1 cellular context compared by ENCODE assay signal in genomic region chr3:125191730-125192129, GRCh38.
TF ChIP-seq lines count a peak whose summit lies in the region.

No MANE protein-coding gene starts in this region.

TF ChIP-seq in SK-N-SH, 30 proteins besides CTCF, POLR2A, EP300 and RAD21 (continued from another document):
- TF ChIP-seq, protein P1, sequence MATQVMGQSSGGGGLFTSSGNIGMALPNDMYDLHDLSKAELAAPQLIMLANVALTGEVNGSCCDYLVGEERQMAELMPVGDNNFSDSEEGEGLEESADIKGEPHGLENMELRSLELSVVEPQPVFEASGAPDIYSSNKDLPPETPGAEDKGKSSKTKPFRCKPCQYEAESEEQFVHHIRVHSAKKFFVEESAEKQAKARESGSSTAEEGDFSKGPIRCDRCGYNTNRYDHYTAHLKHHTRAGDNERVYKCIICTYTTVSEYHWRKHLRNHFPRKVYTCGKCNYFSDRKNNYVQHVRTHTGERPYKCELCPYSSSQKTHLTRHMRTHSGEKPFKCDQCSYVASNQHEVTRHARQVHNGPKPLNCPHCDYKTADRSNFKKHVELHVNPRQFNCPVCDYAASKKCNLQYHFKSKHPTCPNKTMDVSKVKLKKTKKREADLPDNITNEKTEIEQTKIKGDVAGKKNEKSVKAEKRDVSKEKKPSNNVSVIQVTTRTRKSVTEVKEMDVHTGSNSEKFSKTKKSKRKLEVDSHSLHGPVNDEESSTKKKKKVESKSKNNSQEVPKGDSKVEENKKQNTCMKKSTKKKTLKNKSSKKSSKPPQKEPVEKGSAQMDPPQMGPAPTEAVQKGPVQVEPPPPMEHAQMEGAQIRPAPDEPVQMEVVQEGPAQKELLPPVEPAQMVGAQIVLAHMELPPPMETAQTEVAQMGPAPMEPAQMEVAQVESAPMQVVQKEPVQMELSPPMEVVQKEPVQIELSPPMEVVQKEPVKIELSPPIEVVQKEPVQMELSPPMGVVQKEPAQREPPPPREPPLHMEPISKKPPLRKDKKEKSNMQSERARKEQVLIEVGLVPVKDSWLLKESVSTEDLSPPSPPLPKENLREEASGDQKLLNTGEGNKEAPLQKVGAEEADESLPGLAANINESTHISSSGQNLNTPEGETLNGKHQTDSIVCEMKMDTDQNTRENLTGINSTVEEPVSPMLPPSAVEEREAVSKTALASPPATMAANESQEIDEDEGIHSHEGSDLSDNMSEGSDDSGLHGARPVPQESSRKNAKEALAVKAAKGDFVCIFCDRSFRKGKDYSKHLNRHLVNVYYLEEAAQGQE (IDR thresholded peaks at IDR 0.05; ENCODE audit: low read depth, low read length), result no peak
- TF ChIP-seq, protein P2, sequence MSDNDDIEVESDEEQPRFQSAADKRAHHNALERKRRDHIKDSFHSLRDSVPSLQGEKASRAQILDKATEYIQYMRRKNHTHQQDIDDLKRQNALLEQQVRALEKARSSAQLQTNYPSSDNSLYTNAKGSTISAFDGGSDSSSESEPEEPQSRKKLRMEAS (IDR thresholded peaks at IDR 0.05; ENCODE audit: low read depth), result no peak
- TF ChIP-seq GABPA (IDR thresholded peaks at IDR 0.05; ENCODE audit: low read depth) (no peak), JUND (IDR thresholded peaks at IDR 0.05) (no peak), TAF1 (IDR thresholded peaks at IDR 0.05; ENCODE audit: borderline replicate concordance, low read depth, low read length) (no peak), ELF1 (IDR thresholded peaks at IDR 0.05) (no peak), NRF1 (IDR thresholded peaks at IDR 0.05; ENCODE audit: low read depth, low read length) (no peak), FOXJ3 (CRISPR knock-in tag; IDR thresholded peaks at IDR 0.05) (no peak), SIN3A (IDR thresholded peaks at IDR 0.05; ENCODE audit: borderline replicate concordance, low read depth, low read length) (no peak), NFIC (IDR thresholded peaks at IDR 0.05; ENCODE audit: borderline replicate concordance) (no peak)
